Comparison of ENCODE assay signal across 1 cellular context in the genomic region with DNA sequence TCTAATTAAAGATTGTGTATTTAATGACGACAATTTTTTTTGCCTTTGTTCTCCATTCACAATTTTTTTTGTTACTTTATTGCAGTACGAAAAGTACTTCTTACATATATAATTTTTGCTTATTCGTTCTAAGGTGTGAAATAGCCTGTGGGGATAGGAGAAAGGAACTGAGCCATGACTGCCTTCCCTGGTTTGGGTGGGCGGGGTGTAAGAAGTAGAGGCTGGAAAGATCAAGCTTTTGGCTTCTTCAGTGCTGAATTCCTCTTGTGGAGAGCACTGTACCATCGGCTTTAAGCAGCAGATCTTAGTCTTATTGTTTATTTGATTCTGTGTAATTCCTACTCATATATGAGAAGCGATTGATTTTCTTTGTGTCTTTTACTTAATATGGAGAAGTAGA.
TF ChIP-seq lines count a peak whose summit lies in the region.

No MANE protein-coding gene starts in this region.

TF ChIP-seq in GM23338, 12 proteins besides CTCF, POLR2A, EP300 and RAD21 (continued from another document):
- TF ChIP-seq, protein P1, sequence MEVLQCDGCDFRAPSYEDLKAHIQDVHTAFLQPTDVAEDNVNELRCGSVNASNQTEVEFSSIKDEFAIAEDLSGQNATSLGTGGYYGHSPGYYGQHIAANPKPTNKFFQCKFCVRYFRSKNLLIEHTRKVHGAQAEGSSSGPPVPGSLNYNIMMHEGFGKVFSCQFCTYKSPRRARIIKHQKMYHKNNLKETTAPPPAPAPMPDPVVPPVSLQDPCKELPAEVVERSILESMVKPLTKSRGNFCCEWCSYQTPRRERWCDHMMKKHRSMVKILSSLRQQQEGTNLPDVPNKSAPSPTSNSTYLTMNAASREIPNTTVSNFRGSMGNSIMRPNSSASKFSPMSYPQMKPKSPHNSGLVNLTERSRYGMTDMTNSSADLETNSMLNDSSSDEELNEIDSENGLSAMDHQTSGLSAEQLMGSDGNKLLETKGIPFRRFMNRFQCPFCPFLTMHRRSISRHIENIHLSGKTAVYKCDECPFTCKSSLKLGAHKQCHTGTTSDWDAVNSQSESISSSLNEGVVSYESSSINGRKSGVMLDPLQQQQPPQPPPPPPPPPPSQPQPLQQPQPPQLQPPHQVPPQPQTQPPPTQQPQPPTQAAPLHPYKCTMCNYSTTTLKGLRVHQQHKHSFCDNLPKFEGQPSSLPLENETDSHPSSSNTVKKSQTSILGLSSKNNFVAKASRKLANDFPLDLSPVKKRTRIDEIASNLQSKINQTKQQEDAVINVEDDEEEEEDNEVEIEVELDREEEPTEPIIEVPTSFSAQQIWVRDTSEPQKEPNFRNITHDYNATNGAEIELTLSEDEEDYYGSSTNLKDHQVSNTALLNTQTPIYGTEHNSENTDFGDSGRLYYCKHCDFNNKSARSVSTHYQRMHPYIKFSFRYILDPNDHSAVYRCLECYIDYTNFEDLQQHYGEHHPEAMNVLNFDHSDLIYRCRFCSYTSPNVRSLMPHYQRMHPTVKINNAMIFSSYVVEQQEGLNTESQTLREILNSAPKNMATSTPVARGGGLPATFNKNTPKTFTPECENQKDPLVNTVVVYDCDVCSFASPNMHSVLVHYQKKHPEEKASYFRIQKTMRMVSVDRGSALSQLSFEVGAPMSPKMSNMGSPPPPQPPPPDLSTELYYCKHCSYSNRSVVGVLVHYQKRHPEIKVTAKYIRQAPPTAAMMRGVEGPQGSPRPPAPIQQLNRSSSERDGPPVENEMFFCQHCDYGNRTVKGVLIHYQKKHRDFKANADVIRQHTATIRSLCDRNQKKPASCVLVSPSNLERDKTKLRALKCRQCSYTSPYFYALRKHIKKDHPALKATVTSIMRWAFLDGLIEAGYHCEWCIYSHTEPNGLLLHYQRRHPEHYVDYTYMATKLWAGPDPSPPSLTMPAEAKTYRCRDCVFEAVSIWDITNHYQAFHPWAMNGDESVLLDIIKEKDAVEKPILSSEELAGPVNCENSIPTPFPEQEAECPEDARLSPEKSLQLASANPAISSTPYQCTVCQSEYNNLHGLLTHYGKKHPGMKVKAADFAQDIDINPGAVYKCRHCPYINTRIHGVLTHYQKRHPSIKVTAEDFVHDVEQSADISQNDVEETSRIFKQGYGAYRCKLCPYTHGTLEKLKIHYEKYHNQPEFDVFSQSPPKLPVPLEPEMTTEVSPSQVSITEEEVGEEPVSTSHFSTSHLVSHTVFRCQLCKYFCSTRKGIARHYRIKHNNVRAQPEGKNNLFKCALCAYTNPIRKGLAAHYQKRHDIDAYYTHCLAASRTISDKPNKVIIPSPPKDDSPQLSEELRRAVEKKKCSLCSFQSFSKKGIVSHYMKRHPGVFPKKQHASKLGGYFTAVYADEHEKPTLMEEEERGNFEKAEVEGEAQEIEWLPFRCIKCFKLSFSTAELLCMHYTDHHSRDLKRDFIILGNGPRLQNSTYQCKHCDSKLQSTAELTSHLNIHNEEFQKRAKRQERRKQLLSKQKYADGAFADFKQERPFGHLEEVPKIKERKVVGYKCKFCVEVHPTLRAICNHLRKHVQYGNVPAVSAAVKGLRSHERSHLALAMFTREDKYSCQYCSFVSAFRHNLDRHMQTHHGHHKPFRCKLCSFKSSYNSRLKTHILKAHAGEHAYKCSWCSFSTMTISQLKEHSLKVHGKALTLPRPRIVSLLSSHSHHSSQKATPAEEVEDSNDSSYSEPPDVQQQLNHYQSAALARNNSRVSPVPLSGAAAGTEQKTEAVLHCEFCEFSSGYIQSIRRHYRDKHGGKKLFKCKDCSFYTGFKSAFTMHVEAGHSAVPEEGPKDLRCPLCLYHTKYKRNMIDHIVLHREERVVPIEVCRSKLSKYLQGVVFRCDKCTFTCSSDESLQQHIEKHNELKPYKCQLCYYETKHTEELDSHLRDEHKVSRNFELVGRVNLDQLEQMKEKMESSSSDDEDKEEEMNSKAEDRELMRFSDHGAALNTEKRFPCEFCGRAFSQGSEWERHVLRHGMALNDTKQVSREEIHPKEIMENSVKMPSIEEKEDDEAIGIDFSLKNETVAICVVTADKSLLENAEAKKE (CRISPR knock-in tag; IDR thresholded peaks at IDR 0.05) = no peak
TF ChIP-seq in GM23338: peak in this region for 0.
